24 cellular contexts compared by ENCODE assay signal in the genomic region with DNA sequence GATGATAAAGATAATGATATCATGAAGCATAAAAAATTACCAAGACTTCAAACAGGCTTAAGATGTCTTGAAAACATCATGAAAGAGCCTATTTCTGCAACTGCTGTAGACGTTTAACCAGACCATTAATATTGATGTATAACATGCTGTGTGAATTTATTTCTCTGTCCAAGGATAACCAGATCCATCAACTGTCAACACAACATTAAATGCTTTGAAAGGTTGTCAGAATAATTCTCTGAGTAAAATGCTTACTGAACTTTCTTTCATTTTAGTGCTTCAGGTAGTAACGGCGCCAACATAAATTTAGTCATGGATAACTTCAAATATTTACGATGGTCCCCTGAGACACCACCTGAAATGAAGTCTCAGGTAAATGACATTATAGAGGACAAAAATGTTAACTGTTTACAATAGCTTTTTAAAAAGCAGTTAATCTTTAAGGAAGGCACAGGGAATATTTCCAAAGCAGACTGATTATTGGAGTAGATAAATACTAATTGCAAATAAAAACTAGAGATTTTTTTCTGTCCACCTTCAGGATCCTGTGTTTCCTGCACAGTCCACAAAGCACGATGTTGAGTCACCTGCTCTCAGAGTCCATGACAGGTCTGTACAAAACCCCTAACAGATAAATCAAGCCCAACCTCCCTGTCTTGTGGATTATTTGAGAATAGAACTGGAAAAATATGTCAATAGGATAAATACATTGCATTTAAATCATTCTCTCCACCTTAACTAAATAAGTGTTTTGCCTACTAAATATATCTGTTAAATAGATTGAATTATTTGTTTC.
"Had no signal": no experiment of that assay in that cellular context is flagged by ENCODE, and none has a peak within 500 bp of the region (broad histone marks: within the 10 kb centered on the region; RNA-seq: fewer than 3 reads in every experiment).

No MANE protein-coding gene starts in this region.

- H3K9me3 ChIP-seq: colonic mucosa, prostate gland, suprapubic skin, upper lobe of right lung, uterus had no signal

- H3K4me3 ChIP-seq: colonic mucosa, esophagus squamous epithelium, left lung, prostate gland, right atrium auricular region, smooth muscle cell, suprapubic skin, transverse colon, upper lobe of right lung, uterus had no signal

- H3K27me3 ChIP-seq: colonic mucosa, esophagus squamous epithelium, left lung, right atrium auricular region, suprapubic skin, transverse colon, upper lobe of right lung, uterus had no signal

- H3K4me2 ChIP-seq: smooth muscle cell had no signal

- H3K36me3 ChIP-seq: colonic mucosa, esophagus squamous epithelium, left lung, prostate gland, right atrium auricular region, suprapubic skin, transverse colon, upper lobe of right lung, uterus had no signal

- ATAC-seq: left cardiac atrium; left lung; naive thymus-derived CD4-positive, alpha-beta T cell; sciatic nerve; stimulated activated naive CD8-positive, alpha-beta T cell treated with anti-CD3 and anti-CD28 coated beads, Interleukin-15, amount 100 ng/mL, for 72 hours; upper lobe of right lung had no signal

- H3K27ac ChIP-seq: colonic mucosa, esophagus squamous epithelium, left lung, prostate gland, right atrium auricular region, suprapubic skin, transverse colon, upper lobe of right lung, uterus had no signal

- DNase-seq: colonic mucosa; effector CD8-positive, alpha-beta T cell; endodermal cell; esophagus squamous epithelium; left cardiac atrium; left lung; mesendoderm; midbrain; naive thymus-derived CD4-positive, alpha-beta T cell; nucleus accumbens; stimulated activated CD4-positive, alpha-beta T cell treated with anti-CD3 and anti-CD28 coated beads, Interleukin-12 subunit alpha, Interleukin-12 subunit beta, amount 100 ng/mL, for 4 hours; stimulated activated CD4-positive, alpha-beta T cell treated with anti-CD3 and anti-CD28 coated beads, Interleukin-1b, Interleukin-23, amount 100 ng/mL, for 48 hours; stimulated activated CD4-positive, alpha-beta T cell treated with anti-CD3 and anti-CD28 coated beads, Interleukin-4, amount 100 ng/mL, for 1 hour; stimulated activated CD8-positive, alpha-beta memory T cell treated with anti-CD3 and anti-CD28 coated beads, Interleukin-4, amount 100 ng/mL, for 48 hours; stimulated activated naive CD4-positive, alpha-beta T cell; stimulated activated naive CD8-positive, alpha-beta T cell treated with anti-CD3 and anti-CD28 coated beads, Interleukin-15, amount 100 ng/mL, for 72 hours; transverse colon; upper lobe of right lung; uterus had no signal

- H3K4me1 ChIP-seq: colonic mucosa, esophagus squamous epithelium, left lung, prostate gland, right atrium auricular region, suprapubic skin, transverse colon, upper lobe of right lung, uterus had no signal
